In the genomic region with DNA sequence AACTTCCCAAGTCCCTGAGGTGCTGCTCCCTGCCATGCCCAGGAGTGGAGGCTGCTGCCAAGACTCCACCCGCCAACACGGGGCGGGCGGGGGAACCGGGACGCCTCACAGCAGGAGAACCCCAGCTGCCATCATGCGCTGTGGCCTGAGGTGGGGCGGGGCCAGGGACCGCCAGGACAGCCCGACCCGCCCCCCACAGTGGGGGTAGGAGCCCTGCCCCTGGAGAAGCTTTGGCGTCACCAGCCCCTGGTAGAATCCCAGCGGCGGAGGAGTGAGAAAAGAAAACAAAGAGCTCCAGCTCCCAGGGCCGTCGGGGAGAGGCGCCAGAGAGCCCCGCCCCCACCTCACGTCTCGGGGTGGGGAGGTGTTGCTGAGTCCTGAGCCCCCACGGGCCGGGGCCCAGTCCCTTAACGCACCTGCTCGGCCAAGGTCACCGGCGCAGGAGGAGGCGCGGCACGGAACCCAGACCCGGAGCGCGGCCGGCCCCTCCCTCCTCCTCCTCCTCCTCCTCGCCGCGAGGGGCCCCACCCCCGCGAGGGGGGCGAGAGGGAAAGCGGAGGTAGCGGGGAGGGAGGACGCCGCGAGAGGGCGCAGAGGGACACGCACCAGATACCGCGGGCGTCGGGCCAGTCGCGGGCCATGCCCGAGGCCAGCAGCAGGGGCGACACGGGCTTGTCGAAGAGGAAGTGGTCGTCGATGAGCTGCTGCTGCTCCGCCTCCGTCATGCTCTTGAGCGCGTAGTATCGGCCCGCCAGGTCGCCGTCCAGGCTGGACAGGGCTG, we compare ENCODE assay signal across 8 cellular contexts. TPM values are rescaled to one million over a fixed set of nuclear protein-coding genes. Genes with fewer than 3 reads are reported as not detected.
DNase-seq lines count a peak whose midpoint lies in the region; ATAC-seq and TF ChIP-seq lines count a peak whose summit lies in the region.

No MANE protein-coding gene starts in this region.

- ATAC-seq in IMR-90 (ENCODE audit: low read depth) (peak; percentile 33), GM21515 (IDR thresholded peaks at IDR 0.05; ENCODE audit: unreplicated experiment) (no peak)

- TF ChIP-seq POLR2A in IMR-90 (IDR thresholded peaks at IDR 0.05; ENCODE audit: low read depth, low read length) (no peak), tibial nerve (IDR thresholded peaks at IDR 0.05) (no peak)

- no peak overlapping the region for H2BK15ac ChIP-seq in IMR-90 (ENCODE audit: low read depth, low read length)

- H3K27ac ChIP-seq in IMR-90 (ENCODE audit: insufficient read depth, low read length), result no peak overlapping the region
- H3K27ac ChIP-seq in RWPE1, result peak overlapping the region; percentile 100
- H3K27ac ChIP-seq in tibial nerve, result peak overlapping the region; percentile 71 to 90 (median 84)

- intact Hi-C loops in IMR-90 (cut with micrococcal nuclease), result no loop called here

- H3K4me2 ChIP-seq in IMR-90 (ENCODE audit: low read depth, low read length), result peak overlapping the region; percentile 91

- H3K4me1 ChIP-seq in IMR-90 (ENCODE audit: control insufficient read depth, insufficient read depth, low read length) (peaks cover 18% of the 10 kb centered on the region), tibial nerve (peaks cover 0 to 65% (median 41%) of the 10 kb centered on the region in 4 donors)

- H4K5ac ChIP-seq in IMR-90 (ENCODE audit: low read depth, low read length), result no peak overlapping the region; the same call in 1 of the 2 replicates

- no peak overlapping the region for H4K91ac ChIP-seq in IMR-90 (ENCODE audit: insufficient read depth, low read depth, low read length)

- peaks cover 11% of the 10 kb centered on the region for H4K20me1 ChIP-seq in IMR-90 (ENCODE audit: insufficient read depth, low read length)

- peaks cover 0 to 5% of the 10 kb centered on the region in 2 experiments; a peak in 1 of 4 replicates for H3K79me1 ChIP-seq in IMR-90 (ENCODE audit: low read depth in 1 of 2, low read length in 2 of 2)

- H3K23ac ChIP-seq in IMR-90 (ENCODE audit: low read depth, low read length), result no peak overlapping the region

- H3K9me3 ChIP-seq in IMR-90 (ENCODE audit: control insufficient read depth, insufficient read depth, low read length) (no peaks in the 10 kb centered on the region), tibial nerve (no peaks in the 10 kb centered on the region)

- 4% methylated on average over 14 of the region's 66 CpGs; no CpG with 5 or more reads in 1 of the 2 experiments for WGBS in IMR-90 (ENCODE audit: extremely low coverage in 2 of 2, insufficient read length in 1 of 2), 2 experiments
- 2 to 3% methylated on average over 43 to 50 of the region's 66 CpGs for WGBS in tibial nerve, 2 donors

- H3K4me3 ChIP-seq in IMR-90 (ENCODE audit: insufficient read depth, low read depth, low read length) (peak overlapping the region; percentile 59), tibial nerve (peak overlapping the region; percentile 34 to 75 (median 64))

- H2BK120ac ChIP-seq in IMR-90 (ENCODE audit: low read depth, low read length), result no peak overlapping the region

- H3K36me3 ChIP-seq in IMR-90 (ENCODE audit: control insufficient read depth, insufficient read depth, low read length) (no peaks in the 10 kb centered on the region), tibial nerve (no peaks in the 10 kb centered on the region)

- H3K4ac ChIP-seq in IMR-90 (ENCODE audit: low read depth, low read length), result peak overlapping the region; percentile 75; the same call in 1 of the 2 replicates

- no peak overlapping the region for H3K18ac ChIP-seq in IMR-90 (ENCODE audit: low read depth, low read length)

- H3K56ac ChIP-seq in IMR-90 (ENCODE audit: extremely low read depth, insufficient read depth, low read length), result no peak overlapping the region

- no peak overlapping the region for H3K14ac ChIP-seq in IMR-90 (replicated peaks; ENCODE audit: low read depth, low read length)

- H3K9me1 ChIP-seq in IMR-90 (ENCODE audit: insufficient read depth, low read length), result no peaks in the 10 kb centered on the region

- POLR2A ChIA-PET in IMR-90 (lab: Charles Lee; ENCODE audit: unreplicated experiment) (no interaction called here), RWPE1 (lab: Yijun Ruan, JAX; ENCODE audit: low non-redundant PET) (interaction anchor here (0.6 to 2.0 kb wide), 2 partner anchors 19 to 22 kb away, joined by 3 to 4 read pairs; no protein-coding TSS in a partner anchor)

- peak; percentile 45 for TF ChIP-seq RAD21 in IMR-90 (IDR thresholded peaks at IDR 0.05; ENCODE audit: low read length)

- dilution Hi-C loops in IMR-90 (cut with HindIII; ENCODE audit: low sequenced_read_pairs, unreplicated experiment), result no loop called here

- peak overlapping the region; percentile 89 for H2AFZ ChIP-seq in IMR-90 (replicated peaks; ENCODE audit: low read length, poor library complexity)

- H2BK5ac ChIP-seq in IMR-90 (ENCODE audit: low read depth, low read length, poor library complexity, severe bottlenecking), result no peak overlapping the region

- TF ChIP-seq CTCF in IMR-90 (conservative IDR thresholded peaks at IDR 0.05; ENCODE audit: low read depth, low read length) (peak; percentile 54), RWPE1 (conservative IDR thresholded peaks at IDR 0.05; ENCODE audit: low read depth) (peak; percentile 74), tibial nerve (IDR thresholded peaks at IDR 0.05) (peak; percentile 45 to 82 (median 62))

- in situ Hi-C loops in IMR-90 (cut with MboI; ENCODE audit: low sequenced_read_pairs), result no loop called here

- TF ChIP-seq EP300 in tibial nerve (IDR thresholded peaks at IDR 0.05), result peak in 1 of 2 donors; percentile 54

- H2BK20ac ChIP-seq in IMR-90 (ENCODE audit: low read depth, low read length), result no peak overlapping the region

- peak overlapping the region; percentile 16; the same call in 1 of the 2 replicates for H2AK5ac ChIP-seq in IMR-90 (ENCODE audit: low read depth, low read length)

- no peak overlapping the region for H3K9ac ChIP-seq in IMR-90 (ENCODE audit: low read depth, low read length)

- no TSS peak for BruUV-seq in IMR-90 (replicated peaks; lab: Mats Ljungman, UMichigan)

- H3K27me3 ChIP-seq in IMR-90 (ENCODE audit: control insufficient read depth, insufficient read depth, low read length), result peaks cover 15% of the 10 kb centered on the region
- no peaks in the 10 kb centered on the region for H3K27me3 ChIP-seq in tibial nerve

- peak overlapping the region in 1 of 2 experiments; percentile 67; a peak in 1 of 4 replicates for H4K8ac ChIP-seq in IMR-90 (ENCODE audit: low read depth in 2 of 2, low read length in 2 of 2)

- DNase-seq in EL (peak; percentile 72), IMR-90 (peak; percentile 40), RWPE1 (ENCODE audit: low spot score) (peak; percentile 64), germinal center (ENCODE audit: low spot score) (peak; percentile 84), nucleus accumbens (lab: John Stamatoyannopoulos, UW) (peak in 49 of 56 donors; percentile 31 to 90 (median 73)), tibial nerve (ENCODE audit: low spot score in 2 of 2) (peak; percentile 62 to 63)
- DNase-seq in activated naive CD4-positive, alpha-beta T cell treated with Interleukin-2 at 50 U/mL for 16 hours, result peak; percentile 67

- CTCF ChIA-PET in IMR-90 (lab: Yijun Ruan, JAX) (interaction anchor here (0.5 to 0.6 kb wide), 2 partner anchors 19 to 305 kb away, joined by 4 read pairs; no protein-coding TSS in a partner anchor), RWPE1 (lab: Yijun Ruan, JAX) (interaction anchor here (0.6 to 6.2 kb wide), 6 partner anchors 10 to 124 kb away, joined by 3 to 57 read pairs (median 4); no protein-coding TSS in a partner anchor)

- H2AK9ac ChIP-seq in IMR-90 (replicated peaks; ENCODE audit: low read depth, low read length, poor library complexity), result peak overlapping the region; percentile 79

TF ChIP-seq in IMR-90, 13 proteins besides CTCF, POLR2A, EP300 and RAD21:
- TF ChIP-seq MAZ (IDR thresholded peaks at IDR 0.05; ENCODE audit: borderline replicate concordance, low read depth, low read length) (peak; percentile 92), MAFK (IDR thresholded peaks at IDR 0.05; ENCODE audit: low read depth, low read length) (no peak), SMC3 (IDR thresholded peaks at IDR 0.05; ENCODE audit: low read depth, low read length) (peak; percentile 42)

RNA-seq across cellular contexts. Expression of a gene that starts 1.8 kb away (rescaled TPM):
- total RNA-seq in IMR-90 (2012; rRNA removed), result 17.7 and 31.7 TPM in 2 replicates
- polyA plus RNA-seq in IMR-90 (2012; rRNA removed), result 82.6 and 120 TPM in 2 replicates
- 55.5 and 84.4 TPM in 2 replicates for polyA plus RNA-seq in IMR-90 (2012; cell fraction: cytosol; rRNA removed)
- polyA plus RNA-seq in IMR-90 (2012; cell fraction: nucleus; rRNA removed; ENCODE audit: low replicate concordance), result 78.1 and 241 TPM in 2 replicates
- total RNA-seq in tibial nerve, result 100 to 1,000 TPM in 3 of 4 donors, 10 to 100 TPM in 1; 75.6 to 249 (median 141) TPM

RNA-seq across cellular contexts. Expression of a gene that starts 8.1 kb away (rescaled TPM):
- total RNA-seq in IMR-90 (2012; rRNA removed), result 5.7 and 6.4 TPM in 2 replicates
- polyA plus RNA-seq in IMR-90 (2012; rRNA removed), result 16.2 and 20.0 TPM in 2 replicates
- 9.4 and 20.8 TPM in 2 replicates for polyA plus RNA-seq in IMR-90 (2012; cell fraction: cytosol; rRNA removed)
- polyA plus RNA-seq in IMR-90 (2012; cell fraction: nucleus; rRNA removed; ENCODE audit: low replicate concordance), result 15.1 and 42.4 TPM in 2 replicates
- 10 to 100 TPM; 17.9 to 32.4 (median 22.4) TPM for total RNA-seq in tibial nerve

RNA-seq across cellular contexts. Expression of a gene that starts 41.6 kb away (rescaled TPM):
- total RNA-seq in IMR-90 (2012; rRNA removed), result 22.2 and 32.2 TPM in 2 replicates
- polyA plus RNA-seq in IMR-90 (2012; rRNA removed), result 5.2 and 6.7 TPM in 2 replicates
- polyA plus RNA-seq in IMR-90 (2012; cell fraction: cytosol; rRNA removed), result 1.9 and 2.3 TPM in 2 replicates
- 0.92 and 4.4 TPM in 2 replicates for polyA plus RNA-seq in IMR-90 (2012; cell fraction: nucleus; rRNA removed; ENCODE audit: low replicate concordance)
- total RNA-seq in tibial nerve, result 10 to 100 TPM; 26.1 to 36.5 (median 31.7) TPM

RNA-seq across cellular contexts. Expression of a gene that starts 41.9 kb away (rescaled TPM):
- total RNA-seq in IMR-90 (2012; rRNA removed) (12.2 and 20.6 TPM in 2 replicates), tibial nerve (10 to 100 TPM in 3 of 4 donors, 1 to 10 TPM in 1; 7.2 to 31.6 (median 12.3) TPM)
- 18.5 and 21.1 TPM in 2 replicates for polyA plus RNA-seq in IMR-90 (2012; rRNA removed)
- polyA plus RNA-seq in IMR-90 (2012; cell fraction: cytosol; rRNA removed), result 9.6 and 17.9 TPM in 2 replicates
- 3.4 and 10.8 TPM in 2 replicates for polyA plus RNA-seq in IMR-90 (2012; cell fraction: nucleus; rRNA removed; ENCODE audit: low replicate concordance)
